ENCODE assay signal across 1 cellular context in genomic region chr9:108742191-108742590, GRCh38.
TF ChIP-seq lines count a peak whose summit lies in the region.

No MANE protein-coding gene starts in this region.

TF ChIP-seq in H1, 55 proteins besides CTCF, POLR2A, EP300 and RAD21:
- TF ChIP-seq EGR1 (IDR thresholded peaks at IDR 0.05; ENCODE audit: borderline replicate concordance, low read depth, low read length) (no peak), YY1 (IDR thresholded peaks at IDR 0.05; ENCODE audit: low read depth, low read length) (0 out of 2 replicates have a peak, but pooled peaks have one; percentile 18), TAF7 (optimal IDR thresholded peaks at IDR 0.05; ENCODE audit: borderline replicate concordance, low read depth, low read length) (no peak)
